Comparison of ENCODE assay signal across 8 cellular contexts in genomic region chr16:89602273-89602951, GRCh38.
DNase-seq lines count a peak whose midpoint lies in the region; ATAC-seq, FAIRE-seq and TF ChIP-seq lines count a peak whose summit lies in the region.

No MANE protein-coding gene starts in this region.

- no peak for TF ChIP-seq CTCF in NB4 (IDR thresholded peaks at IDR 0.05; ENCODE audit: low read depth, low read length)

- FAIRE-seq in urothelium cell line (lab: Jason Lieb, UNC) = peak; percentile 96

- DNase-seq in EH (ENCODE audit: low read depth) = peak; percentile 88
- peak; percentile 88 for DNase-seq in NB4 (ENCODE audit: low read depth)
- DNase-seq in activated CD4-positive, alpha-beta T cell treated with anti-CD3 and anti-CD28 coated beads, Interleukin-2, amount 50 U/mL, for 48 hours = peak; percentile 70 to 72
- DNase-seq in ecto neural progenitor cell (ENCODE audit: low spot score) = peak; percentile 89
- DNase-seq in non-pigmented ciliary epithelial cell (ENCODE audit: low read depth) = peak; percentile 75
- peak; percentile 91 for DNase-seq in urothelium cell line (ENCODE audit: low spot score)
- no peak for DNase-seq in NCI-H1048 (lab: John Stamatoyannopoulos, UW)

- no peak for TF ChIP-seq POLR2A in NB4 (IDR thresholded peaks at IDR 0.05; ENCODE audit: extremely low read depth, insufficient read length)

- H3K4me3 ChIP-seq in NB4 (ENCODE audit: low read depth, low read length) = no peak overlapping the region

- ATAC-seq in GM21515 (IDR thresholded peaks at IDR 0.05; ENCODE audit: unreplicated experiment) = no peak
